ENCODE assay signal across 1 cellular context in the genomic region with DNA sequence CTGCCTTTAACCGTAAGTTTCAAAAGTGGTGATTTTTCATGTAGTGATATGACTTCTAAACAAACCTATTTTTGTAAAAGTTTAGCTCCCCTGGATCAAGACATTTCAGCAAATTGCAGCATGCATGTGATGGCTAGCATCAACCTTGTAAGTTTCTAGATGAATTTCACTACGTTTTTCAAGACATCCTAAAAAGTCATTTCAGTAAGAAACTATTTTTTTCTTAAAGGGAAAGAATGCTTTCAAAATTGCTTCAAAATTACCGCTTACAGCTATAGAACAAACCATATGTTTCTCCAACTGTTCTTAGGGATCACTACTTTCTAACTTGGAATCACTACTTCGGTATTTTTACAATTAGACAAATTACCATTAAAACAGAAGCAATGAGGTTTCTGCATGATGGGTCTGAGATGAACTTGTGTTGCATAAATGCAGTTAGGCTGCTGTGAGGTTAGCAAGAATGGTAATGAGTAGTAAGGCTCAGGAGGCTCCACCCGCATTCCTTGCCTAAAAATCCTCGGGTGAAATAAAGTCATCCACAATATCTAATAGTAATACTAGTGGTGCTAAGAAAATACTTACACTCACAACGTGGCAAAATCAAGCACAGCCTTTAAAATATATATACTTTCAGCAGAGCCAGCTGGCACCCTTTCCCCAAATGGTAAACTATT.
TF ChIP-seq lines count a peak whose summit lies in the region.

No MANE protein-coding gene starts in this region.

TF ChIP-seq in HepG2, 621 proteins besides CTCF, POLR2A, EP300 and RAD21 (continued from another document):
- TF ChIP-seq, protein P1, sequence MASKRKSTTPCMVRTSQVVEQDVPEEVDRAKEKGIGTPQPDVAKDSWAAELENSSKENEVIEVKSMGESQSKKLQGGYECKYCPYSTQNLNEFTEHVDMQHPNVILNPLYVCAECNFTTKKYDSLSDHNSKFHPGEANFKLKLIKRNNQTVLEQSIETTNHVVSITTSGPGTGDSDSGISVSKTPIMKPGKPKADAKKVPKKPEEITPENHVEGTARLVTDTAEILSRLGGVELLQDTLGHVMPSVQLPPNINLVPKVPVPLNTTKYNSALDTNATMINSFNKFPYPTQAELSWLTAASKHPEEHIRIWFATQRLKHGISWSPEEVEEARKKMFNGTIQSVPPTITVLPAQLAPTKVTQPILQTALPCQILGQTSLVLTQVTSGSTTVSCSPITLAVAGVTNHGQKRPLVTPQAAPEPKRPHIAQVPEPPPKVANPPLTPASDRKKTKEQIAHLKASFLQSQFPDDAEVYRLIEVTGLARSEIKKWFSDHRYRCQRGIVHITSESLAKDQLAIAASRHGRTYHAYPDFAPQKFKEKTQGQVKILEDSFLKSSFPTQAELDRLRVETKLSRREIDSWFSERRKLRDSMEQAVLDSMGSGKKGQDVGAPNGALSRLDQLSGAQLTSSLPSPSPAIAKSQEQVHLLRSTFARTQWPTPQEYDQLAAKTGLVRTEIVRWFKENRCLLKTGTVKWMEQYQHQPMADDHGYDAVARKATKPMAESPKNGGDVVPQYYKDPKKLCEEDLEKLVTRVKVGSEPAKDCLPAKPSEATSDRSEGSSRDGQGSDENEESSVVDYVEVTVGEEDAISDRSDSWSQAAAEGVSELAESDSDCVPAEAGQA (IDR thresholded peaks at IDR 0.05; ENCODE audit: low read depth) = no peak
- TF ChIP-seq, protein P1 (CRISPR knock-in tag; IDR thresholded peaks at IDR 0.05; ENCODE audit: borderline replicate concordance) = 0 out of 2 replicates have a peak, but pooled peaks have one; percentile 12
- no peak for TF ChIP-seq KLF16 (CRISPR knock-in tag; IDR thresholded peaks at IDR 0.05)
- TF ChIP-seq SMARCE1 (IDR thresholded peaks at IDR 0.05; ENCODE audit: borderline replicate concordance) = no peak
- TF ChIP-seq RFXAP (CRISPR knock-in tag; IDR thresholded peaks at IDR 0.05; ENCODE audit: borderline replicate concordance) = no peak
- TF ChIP-seq HCFC1 (IDR thresholded peaks at IDR 0.05; ENCODE audit: low read depth, low read length) = no peak
- 0 out of 2 replicates have a peak, but pooled peaks have one; percentile 17 for TF ChIP-seq RARG (CRISPR knock-in tag; IDR thresholded peaks at IDR 0.05; ENCODE audit: low read depth)
